Comparison of ENCODE assay signal across 25 cellular contexts in genomic region chr5:154470949-154471870, GRCh38. TPM values are rescaled to one million over a fixed set of nuclear protein-coding genes. Genes with fewer than 3 reads are reported as not detected.
DNase-seq lines count a peak whose midpoint lies in the region; ATAC-seq, FAIRE-seq and TF ChIP-seq lines count a peak whose summit lies in the region.
"Had no signal": no experiment of that assay in that cellular context is flagged by ENCODE, and none has a peak within 500 bp of the region (broad histone marks: within the 10 kb centered on the region; RNA-seq: fewer than 3 reads in every experiment).

No MANE protein-coding gene starts in this region.

- H3K9me3 ChIP-seq in A549 (no peaks in the 10 kb centered on the region), PC-3 (ENCODE audit: low read length) (no peaks in the 10 kb centered on the region)
- H3K9me3 ChIP-seq: MG63 had no signal

- CTCF ChIA-PET in A549 (lab: Yijun Ruan, JAX) (interaction anchor here (0.7 to 19.7 kb wide), 8 partner anchors 9 to 399 kb away, joined by 3 to 304 read pairs (median 3); no protein-coding TSS in a partner anchor), PC-3 (lab: Charles Lee) (no interaction called here)

- no peak for TF ChIP-seq EP300 in A549 (IDR thresholded peaks at IDR 0.05)

- H3K27me3 Mint-ChIP-seq in mesothelial cell of epicardium (ENCODE audit: low read depth) = peaks cover 43% of the 10 kb centered on the region

- H3K27ac ChIP-seq in A549 (peak overlapping the region in 1 of 2 experiments; percentile 12; a peak in 1 of 6 replicates), PC-3 (ENCODE audit: low read length) (no peak overlapping the region)
- H3K27ac ChIP-seq: foreskin keratinocyte, parathyroid adenoma had no signal

- 44% methylated on average over 11 of the region's 11 CpGs for WGBS in A549 (ENCODE audit: missing lambda C conversion rate)

- TF ChIP-seq CTCF in A549 (IDR thresholded peaks at IDR 0.05) = no peak
- TF ChIP-seq CTCF in PC-3 (conservative IDR thresholded peaks at IDR 0.05; ENCODE audit: low read depth, low read length) = no peak
- no peak for TF ChIP-seq CTCF in mesothelial cell of epicardium (IDR thresholded peaks at IDR 0.05; ENCODE audit: unreplicated experiment)

- FAIRE-seq in A549 (lab: Jason Lieb, UNC) = no peak
- FAIRE-seq in RCC 7860 (lab: Jason Lieb, UNC) = no peak
- FAIRE-seq: astrocyte had no signal

- H4K20me1 ChIP-seq in PC-3 (ENCODE audit: low read length) = no peaks in the 10 kb centered on the region

- H3K4me2 ChIP-seq in A549 (peak overlapping the region; percentile 41), PC-3 (ENCODE audit: low read length) (peak overlapping the region; percentile 39; the same call in 1 of the 2 replicates)

- intact Hi-C loops in PC-3 (cut with micrococcal nuclease) = no loop called here

- no peaks in the 10 kb centered on the region for H3K9me3 Mint-ChIP-seq in mesothelial cell of epicardium
- H3K9me3 Mint-ChIP-seq: activated T-cell treated with anti-CD3 and anti-CD28 coated beads, Interleukin-2, amount 50 U/mL, for 72 hours; natural killer cell; stimulated activated effector memory CD8-positive, alpha-beta T cell treated with anti-CD3 and anti-CD28 coated beads, Interleukin-12 subunit alpha, Interleukin-12 subunit beta, amount 100 ng/mL, for 72 hours had no signal

- H3K4me1 Mint-ChIP-seq in mesothelial cell of epicardium = peaks cover 61% of the 10 kb centered on the region

- H3F3A ChIP-seq in PC-3 (ENCODE audit: low read length, unreplicated experiment) = no peaks in the 10 kb centered on the region

- ATAC-seq in A549 (no peak), PC-3 (no peak)
- ATAC-seq: activated CD4-positive, alpha-beta T cell treated with anti-CD3 and anti-CD28 coated beads for 36 hours; activated T-cell treated with anti-CD3 and anti-CD28 coated beads, Interleukin-2, amount 50 U/mL, for 72 hours; foreskin keratinocyte; HCT116; natural killer cell; stimulated activated effector memory CD8-positive, alpha-beta T cell treated with anti-CD3 and anti-CD28 coated beads, Interleukin-12 subunit alpha, Interleukin-12 subunit beta, amount 100 ng/mL, for 72 hours had no signal

- H3K4me1 ChIP-seq in A549 = peaks cover 15% of the 10 kb centered on the region; the same call in 2 of the 3 replicates
- H3K4me1 ChIP-seq in PC-3 (ENCODE audit: insufficient read depth, low read length) = no peaks in the 10 kb centered on the region
- H3K4me1 ChIP-seq: foreskin keratinocyte, parathyroid adenoma had no signal

- H3K79me2 ChIP-seq in PC-3 (ENCODE audit: low read length) = no peaks in the 10 kb centered on the region
- H3K79me2 ChIP-seq: parathyroid adenoma had no signal

- H3K36me3 Mint-ChIP-seq in mesothelial cell of epicardium = peaks cover 3% of the 10 kb centered on the region
- H3K36me3 Mint-ChIP-seq: CD4-positive, alpha-beta memory T cell; natural killer cell had no signal

- no peak for TF ChIP-seq RAD21 in A549 (conservative IDR thresholded peaks at IDR 0.05 in 1 of 2, IDR thresholded peaks at IDR 0.05 in 1 of 2)

- no peak overlapping the region for H2AFZ ChIP-seq in PC-3 (ENCODE audit: low read length)
- H2AFZ ChIP-seq: parathyroid adenoma had no signal

- no peak overlapping the region for H3K4me3 ChIP-seq in A549
- H3K4me3 ChIP-seq in PC-3 (ENCODE audit: low read length) = no peak overlapping the region
- H3K4me3 ChIP-seq: lung, MG63 had no signal

- BruUV-seq in PC-3 (replicated peaks; lab: Mats Ljungman, UMichigan) = no TSS peak

- peaks cover 62% of the 10 kb centered on the region for H3K27me3 ChIP-seq in PC-3 (ENCODE audit: low read length)

- H3K36me3 ChIP-seq in PC-3 (ENCODE audit: low read depth, low read length) = no peaks in the 10 kb centered on the region

- H3K27ac Mint-ChIP-seq in mesothelial cell of epicardium = peak overlapping the region; percentile 21
- H3K27ac Mint-ChIP-seq: activated CD4-positive, alpha-beta T cell treated with anti-CD3 and anti-CD28 coated beads for 36 hours; activated T-cell treated with anti-CD3 and anti-CD28 coated beads, Interleukin-2, amount 50 U/mL, for 72 hours; natural killer cell; stimulated activated effector memory CD8-positive, alpha-beta T cell treated with anti-CD3 and anti-CD28 coated beads, Interleukin-12 subunit alpha, Interleukin-12 subunit beta, amount 100 ng/mL, for 72 hours had no signal

- H3K9me2 ChIP-seq in PC-3 (replicated peaks; ENCODE audit: low read length) = no peaks in the 10 kb centered on the region

- POLR2A ChIA-PET in A549 (lab: Yijun Ruan, JAX) = no interaction called here
- POLR2A ChIA-PET in PC-3 (lab: Charles Lee; ENCODE audit: unreplicated experiment) = no interaction called here

- DNase-seq in A549 (ENCODE audit: low read depth in 1 of 2, low spot score in 1 of 2) (peak in 1 of 2 experiments; percentile 19), COR-L47 (lab: John Stamatoyannopoulos, UW) (peak; percentile 5), PC-3 (peak; percentile 6), mesothelial cell of epicardium (ENCODE audit: low spot score in 2 of 2, unreplicated experiment in 2 of 2) (no peak), NCI-H128 (lab: John Stamatoyannopoulos, UW; ENCODE audit: unreplicated experiment) (no peak), RCC 7860 (ENCODE audit: low spot score) (no peak), SHP77 treated with DMSO at 0.1 percent for 48 hours (lab: John Stamatoyannopoulos, UW) (no peak)
- DNase-seq: activated CD4-positive, alpha-beta T cell treated with anti-CD3 and anti-CD28 coated beads for 36 hours; activated naive CD4-positive, alpha-beta T cell treated with anti-CD3 and anti-CD28 coated beads, Interleukin-2, amount 50 U/mL, for 16 hours; activated T-cell treated with anti-CD3 and anti-CD28 coated beads, Interleukin-2, amount 50 U/mL, for 72 hours; CD4-positive, alpha-beta memory T cell; cerebellar nuclear complex; DMS79 treated with DMSO at 0.1 percent for 48 hours; erythroblast; foreskin keratinocyte; hippocampal formation; islet precursor cell; MG63; natural killer cell had no signal

- no peak overlapping the region for H3K9ac ChIP-seq in PC-3 (ENCODE audit: low read length)
- H3K9ac ChIP-seq: parathyroid adenoma had no signal

- TF ChIP-seq POLR2A in A549 (IDR thresholded peaks at IDR 0.05; ENCODE audit: low read length) = no peak

- no peak overlapping the region for H3K4me3 Mint-ChIP-seq in mesothelial cell of epicardium
- H3K4me3 Mint-ChIP-seq: activated CD4-positive, alpha-beta T cell treated with anti-CD3 and anti-CD28 coated beads for 36 hours; activated T-cell treated with anti-CD3 and anti-CD28 coated beads, Interleukin-2, amount 50 U/mL, for 72 hours; natural killer cell; stimulated activated effector memory CD8-positive, alpha-beta T cell treated with anti-CD3 and anti-CD28 coated beads, Interleukin-12 subunit alpha, Interleukin-12 subunit beta, amount 100 ng/mL, for 72 hours had no signal

TF ChIP-seq in A549, 52 proteins besides CTCF, POLR2A, EP300 and RAD21 (continues in another document):
- TF ChIP-seq ATOH8 (CRISPR knock-in tag; IDR thresholded peaks at IDR 0.05; ENCODE audit: low read depth) (no peak), ZSCAN20 (CRISPR knock-in tag; IDR thresholded peaks at IDR 0.05) (no peak), PBX3 (IDR thresholded peaks at IDR 0.05) (no peak), MAZ (IDR thresholded peaks at IDR 0.05; ENCODE audit: borderline replicate concordance, low read depth, low read length) (no peak), NFE2L2 (conservative IDR thresholded peaks at IDR 0.05; ENCODE audit: low read length) (no peak), GATA3 (IDR thresholded peaks at IDR 0.05; ENCODE audit: borderline replicate concordance) (no peak), TP53 (CRISPR knock-in tag; IDR thresholded peaks at IDR 0.05) (no peak)

RNA-seq across cellular contexts. Expression of gene HAND1, which starts 6.8 kb away (rescaled TPM):
- polyA plus RNA-seq in A549 (2011; rRNA removed) (0.04 and 0.08 TPM in 2 replicates), A549 (2017; fragmentation: RNase III; extraction: RNeasy Plus Mini Kit Qiagen cat#74134 plus additional on column Dnase treatment) (0.05 TPM in 1 of 3 replicates, not detected in the others)
- polyA plus RNA-seq in A549 (2012; cell fraction: cytosol; rRNA removed) = 0.16 and 0.39 TPM in 2 replicates
- 0.20 TPM in 1 of 2 replicates, not detected in the other for polyA plus RNA-seq in A549 (2012; cell fraction: nucleus; rRNA removed)
- polyA minus RNA-seq in A549 (2011; rRNA and poly(A)+ RNA removed) = not detected in 2 replicates
- total RNA-seq in PC-3 (2014; rRNA removed) (not detected in 2 replicates), mesothelial cell of epicardium (16.5 to 19.3 TPM (median 16.9 TPM) in 3 replicates)
- total RNA-seq: activated CD4-positive, alpha-beta T cell treated with anti-CD3 and anti-CD28 coated beads for 36 hours; activated T-cell treated with anti-CD3 and anti-CD28 coated beads, Interleukin-2, amount 50 U/mL, for 72 hours; astrocyte; CD4-positive, alpha-beta memory T cell; foreskin keratinocyte; natural killer cell; temporal lobe had no signal
- polyA plus RNA-seq: CD4-positive, alpha-beta memory T cell had no signal

RNA-seq across cellular contexts. Expression of gene SAP30L, which starts 25.4 kb away (rescaled TPM):
- polyA plus RNA-seq in A549 (2011; rRNA removed) = 40.8 and 50.3 TPM in 2 replicates
- 19.1 and 19.2 TPM in 2 replicates for polyA plus RNA-seq in A549 (2012; cell fraction: cytosol; rRNA removed)
- polyA plus RNA-seq in A549 (2012; cell fraction: nucleus; rRNA removed) = 6.5 and 8.6 TPM in 2 replicates
- polyA plus RNA-seq in A549 (2017; fragmentation: RNase III; extraction: RNeasy Plus Mini Kit Qiagen cat#74134 plus additional on column Dnase treatment) = 23.5 to 25.3 TPM (median 24.9 TPM) in 3 replicates
- polyA minus RNA-seq in A549 (2011; rRNA and poly(A)+ RNA removed) = 11.7 and 14.5 TPM in 2 replicates
- total RNA-seq in PC-3 (2014; rRNA removed) = 17.2 and 36.0 TPM in 2 replicates
- 32.9 to 36.2 TPM (median 34.8 TPM) in 3 replicates for total RNA-seq in mesothelial cell of epicardium

Comparison
In these comparisons a context has a peak if more than half of its experiments do, and no peak if none do; other contexts are left out.
1. DNase-seq: peak in COR-L47 (single experiment) and PC-3 (single experiment); none in mesothelial cell of epicardium (0 of 2), NCI-H128 (single experiment), RCC 7860 (single experiment) and SHP77 treated with DMSO at 0.1 percent for 48 hours (single experiment).
2. RNA of gene HAND1, which starts 6.8 kb away (total RNA-seq): 16.5 to 19.3 TPM in mesothelial cell of epicardium; not detected in PC-3; every median in the first group is over 10 times any median in the second.